In genomic region chr18:80009661-80010550, GRCh38 we compare ENCODE assay signal across 10 cellular contexts. TPM values are rescaled to one million over a fixed set of nuclear protein-coding genes. Genes with fewer than 3 reads are reported as not detected.
DNase-seq lines count a peak whose midpoint lies in the region; ATAC-seq and TF ChIP-seq lines count a peak whose summit lies in the region.
"Had no signal": no experiment of that assay in that cellular context is flagged by ENCODE, and none has a peak within 500 bp of the region (broad histone marks: within the 10 kb centered on the region; RNA-seq: fewer than 3 reads in every experiment).

No MANE protein-coding gene starts in this region.

- POLR2A ChIA-PET in OCI-LY7 (lab: Charles Lee) = no interaction called here
- POLR2A ChIA-PET in naive thymus-derived CD4-positive, alpha-beta T cell (lab: Charles Lee) = no interaction called here

- H3K4me1 ChIP-seq in OCI-LY7 (ENCODE audit: insufficient read depth, low read length, poor library complexity, severe bottlenecking) = no peaks in the 10 kb centered on the region
- no peaks in the 10 kb centered on the region for H3K4me1 ChIP-seq in naive thymus-derived CD4-positive, alpha-beta T cell (ENCODE audit: control insufficient read depth in 2 of 2, insufficient read depth in 2 of 2, low read length in 2 of 2)

- H3K27ac Mint-ChIP-seq in naive thymus-derived CD4-positive, alpha-beta T cell = no peak overlapping the region

- intact Hi-C loops in OCI-LY7 (cut with micrococcal nuclease; ENCODE audit: unreplicated experiment) = no loop called here
- intact Hi-C loops in naive thymus-derived CD4-positive, alpha-beta T cell (cut with micrococcal nuclease) = no loop called here

- H3K4me2 ChIP-seq in OCI-LY7 (ENCODE audit: low read length) = no peak overlapping the region

- H3K9me3 ChIP-seq in OCI-LY7 (ENCODE audit: low read length) = no peaks in the 10 kb centered on the region
- peaks cover 0 to 14% (median 0%) of the 10 kb centered on the region in 3 experiments for H3K9me3 ChIP-seq in naive thymus-derived CD4-positive, alpha-beta T cell (ENCODE audit: control insufficient read depth in 2 of 3, low read length in 3 of 3)

- DNase-seq in EH (ENCODE audit: low read depth) (peak; percentile 99), foreskin fibroblast (peak; percentile 94 to 97), renal cortical epithelial cell (ENCODE audit: low read depth) (peak; percentile 91), OCI-LY7 (ENCODE audit: low spot score) (no peak), NCI-H1436 treated with DMSO at 0.1 percent for 48 hours (lab: John Stamatoyannopoulos, UW) (no peak)
- DNase-seq in stimulated activated CD4-positive, alpha-beta T cell treated with anti-CD3 and anti-CD28 coated beads, Interleukin-15, amount 100 ng/mL, for 24 hours = no peak
- no peak for DNase-seq in naive thymus-derived CD4-positive, alpha-beta T cell
- DNase-seq: GF-D8, SHP77 treated with DMSO at 0.1 percent for 48 hours had no signal

- no TSS peak for BruUV-seq in OCI-LY7 (replicated peaks; lab: Mats Ljungman, UMichigan)

- no peaks in the 10 kb centered on the region for H3K9me2 ChIP-seq in OCI-LY7 (ENCODE audit: insufficient read depth, low read length)

- no peaks in the 10 kb centered on the region for H3K79me2 ChIP-seq in OCI-LY7 (ENCODE audit: insufficient read depth, low read depth, low read length)

- no peaks in the 10 kb centered on the region for H4K20me1 ChIP-seq in OCI-LY7 (ENCODE audit: insufficient read depth, low read length)

- no peak overlapping the region for H3K4me3 Mint-ChIP-seq in naive thymus-derived CD4-positive, alpha-beta T cell

- no peaks in the 10 kb centered on the region for H3K4me1 Mint-ChIP-seq in naive thymus-derived CD4-positive, alpha-beta T cell

- ATAC-seq in SK-N-SH treated with all-trans-retinoic acid at 6 μM for 48 hours = peak; percentile 99
- no peak for ATAC-seq in naive thymus-derived CD4-positive, alpha-beta T cell

- no peak for TF ChIP-seq CTCF in foreskin fibroblast (IDR thresholded peaks at IDR 0.05; ENCODE audit: low read depth, low read length)
- no peak for TF ChIP-seq CTCF in OCI-LY7 (conservative IDR thresholded peaks at IDR 0.05; ENCODE audit: low read length)

- H3K9me3 Mint-ChIP-seq in naive thymus-derived CD4-positive, alpha-beta T cell = peaks cover 0 to 83% (median 27%) of the 10 kb centered on the region in 11 donors

- CTCF ChIA-PET in OCI-LY7 (lab: Charles Lee; ENCODE audit: unreplicated experiment) = no interaction called here
- CTCF ChIA-PET in naive thymus-derived CD4-positive, alpha-beta T cell (lab: Charles Lee) = no interaction called here

- H3K27me3 ChIP-seq in naive thymus-derived CD4-positive, alpha-beta T cell (ENCODE audit: control insufficient read depth in 2 of 2, insufficient read depth in 2 of 2, low read length in 2 of 2) = no peaks in the 10 kb centered on the region

- H3K27me3 Mint-ChIP-seq in naive thymus-derived CD4-positive, alpha-beta T cell = no peaks in the 10 kb centered on the region

- H3K4me3 ChIP-seq in foreskin fibroblast (ENCODE audit: low read depth in 1 of 2, low read length in 2 of 2) (no peak overlapping the region), OCI-LY7 (ENCODE audit: low read depth, low read length, poor library complexity, severe bottlenecking) (no peak overlapping the region)
- no peak overlapping the region for H3K4me3 ChIP-seq in naive thymus-derived CD4-positive, alpha-beta T cell (ENCODE audit: low read length)

- no peak overlapping the region for H3K27ac ChIP-seq in OCI-LY7 (ENCODE audit: low read depth, low read length, poor library complexity, severe bottlenecking)
- no peak overlapping the region for H3K27ac ChIP-seq in naive thymus-derived CD4-positive, alpha-beta T cell (ENCODE audit: low read depth, low read length)

- no peak overlapping the region for H2AFZ ChIP-seq in OCI-LY7 (ENCODE audit: low read length)

- peaks cover 0 to 53% (median 36%) of the 10 kb centered on the region in 5 donors for H3K36me3 Mint-ChIP-seq in naive thymus-derived CD4-positive, alpha-beta T cell

- no peaks in the 10 kb centered on the region for H3K36me3 ChIP-seq in OCI-LY7 (ENCODE audit: insufficient read depth, low read length)
- no peaks in the 10 kb centered on the region for H3K36me3 ChIP-seq in naive thymus-derived CD4-positive, alpha-beta T cell (ENCODE audit: control insufficient read depth in 2 of 3, insufficient read depth in 3 of 3, low read length in 3 of 3)

TF ChIP-seq in SK-N-SH treated with all-trans-retinoic acid at 6 μM for 48 hours, 23 proteins besides CTCF, POLR2A, EP300 and RAD21:
- no peak for TF ChIP-seq POU6F1 (CRISPR knock-in tag; IDR thresholded peaks at IDR 0.05; ENCODE audit: borderline replicate concordance, low read depth)
- TF ChIP-seq GLIS3 (CRISPR knock-in tag; IDR thresholded peaks at IDR 0.05) = no peak
- 0 out of 2 replicates have a peak, but pooled peaks have one; percentile 26 for TF ChIP-seq ISL1 (CRISPR knock-in tag; IDR thresholded peaks at IDR 0.05)
- TF ChIP-seq ZFP30 (CRISPR knock-in tag; IDR thresholded peaks at IDR 0.05) = no peak
- no peak for TF ChIP-seq CSRNP3 (CRISPR knock-in tag; IDR thresholded peaks at IDR 0.05)
- no peak for TF ChIP-seq CREB5 (CRISPR knock-in tag; IDR thresholded peaks at IDR 0.05; ENCODE audit: low read depth)
- TF ChIP-seq TOX (CRISPR knock-in tag; IDR thresholded peaks at IDR 0.05; ENCODE audit: borderline replicate concordance) = no peak
- no peak for TF ChIP-seq CSDC2 (CRISPR knock-in tag; IDR thresholded peaks at IDR 0.05)
TF ChIP-seq in SK-N-SH treated with all-trans-retinoic acid at 6 μM for 48 hours: peak in this region for 1.

RNA-seq across cellular contexts. Expression of gene TXNL4A, which starts 21.5 kb away (rescaled TPM):
- 40.1 and 72.4 TPM in 2 replicates for total RNA-seq in renal cortical epithelial cell
- total RNA-seq in OCI-LY7 (2014; rRNA removed; shearing (Covaris generic)) = 44.7 and 45.9 TPM in 2 replicates
- total RNA-seq in OCI-LY7 (2022) = 91.4 and 95.0 TPM in 2 replicates
- 100 to 1,000 TPM in 1 of 5 experiments, 10 to 100 TPM in 4; 56.9 to 107 (median 69.7) TPM for total RNA-seq in naive thymus-derived CD4-positive, alpha-beta T cell
- 100 to 1,000 TPM; 165 to 205 TPM for polyA plus RNA-seq in naive thymus-derived CD4-positive, alpha-beta T cell

RNA-seq across cellular contexts. Expression of gene RBFA, which starts 24.3 kb away (rescaled TPM):
- total RNA-seq in renal cortical epithelial cell (26.0 and 47.1 TPM in 2 replicates), OCI-LY7 (2022) (28.1 and 28.3 TPM in 2 replicates)
- 20.4 and 25.9 TPM in 2 replicates for total RNA-seq in OCI-LY7 (2014; rRNA removed; shearing (Covaris generic))
- total RNA-seq in naive thymus-derived CD4-positive, alpha-beta T cell = 10 to 100 TPM; 17.6 to 23.5 (median 21.7) TPM
- 10 to 100 TPM; 14.6 to 15.7 TPM for polyA plus RNA-seq in naive thymus-derived CD4-positive, alpha-beta T cell

RNA-seq across cellular contexts. Expression of gene HSBP1L1, which starts 45.5 kb away (rescaled TPM):
- total RNA-seq in renal cortical epithelial cell (13.1 and 20.1 TPM in 2 replicates), OCI-LY7 (2022) (not detected in 2 replicates)
- not detected in 2 replicates for total RNA-seq in OCI-LY7 (2014; rRNA removed; shearing (Covaris generic))
- 10 to 100 TPM; 13.7 to 44.9 (median 41.7) TPM for total RNA-seq in naive thymus-derived CD4-positive, alpha-beta T cell
- polyA plus RNA-seq in naive thymus-derived CD4-positive, alpha-beta T cell = 10 to 100 TPM; 21.9 to 32.4 TPM

RNA-seq across cellular contexts. Expression of gene SLC66A2, which starts 58.5 kb away (rescaled TPM):
- total RNA-seq in renal cortical epithelial cell = 44.7 and 53.7 TPM in 2 replicates
- total RNA-seq in OCI-LY7 (2014; rRNA removed; shearing (Covaris generic)) = 14.5 and 16.5 TPM in 2 replicates
- total RNA-seq in OCI-LY7 (2022) = 15.1 and 17.9 TPM in 2 replicates
- total RNA-seq in naive thymus-derived CD4-positive, alpha-beta T cell = 100 to 1,000 TPM in 1 of 5 experiments, 10 to 100 TPM in 4; 30.7 to 106 (median 40.4) TPM
- 10 to 100 TPM; 14.9 to 20.2 TPM for polyA plus RNA-seq in naive thymus-derived CD4-positive, alpha-beta T cell

Comparison
In these comparisons a context has a peak if more than half of its experiments do, and no peak if none do; other contexts are left out.
1. DNase-seq: peak in EH (single experiment), foreskin fibroblast (2 of 2) and renal cortical epithelial cell (single experiment); none in OCI-LY7 (single experiment), stimulated activated CD4-positive, alpha-beta T cell treated with anti-CD3 and anti-CD28 coated beads, Interleukin-15, amount 100 ng/mL, for 24 hours (single experiment), NCI-H1436 treated with DMSO at 0.1 percent for 48 hours (single experiment) and naive thymus-derived CD4-positive, alpha-beta T cell (0 of 9).
2. RNA of gene HSBP1L1, which starts 45.5 kb away (total RNA-seq): 13.7 to 44.9 TPM in naive thymus-derived CD4-positive, alpha-beta T cell and 13.1 to 20.1 TPM in renal cortical epithelial cell; not detected in OCI-LY7; every median in the first group is over 10 times any median in the second.